Comparison of ENCODE assay signal across 8 cellular contexts in genomic region chr4:148445071-148445902, GRCh38. TPM values are rescaled to one million over a fixed set of nuclear protein-coding genes. Genes with fewer than 3 reads are reported as not detected.
DNase-seq lines count a peak whose midpoint lies in the region; ATAC-seq and TF ChIP-seq lines count a peak whose summit lies in the region.

No MANE protein-coding gene starts in this region.

- no peaks in the 10 kb centered on the region for H3K36me3 ChIP-seq in PC-9 (ENCODE audit: low read depth)
- no peaks in the 10 kb centered on the region for H3K36me3 ChIP-seq in upper lobe of right lung

- TF ChIP-seq CTCF in PC-9 (conservative IDR thresholded peaks at IDR 0.05), result no peak
- TF ChIP-seq CTCF in upper lobe of right lung (IDR thresholded peaks at IDR 0.05), result no peak

- H4K20me1 ChIP-seq in PC-9 (ENCODE audit: insufficient read depth), result no peaks in the 10 kb centered on the region

- CTCF ChIA-PET in PC-9 (lab: Charles Lee), result no interaction called here

- intact Hi-C loops in PC-9 (cut with micrococcal nuclease; ENCODE audit: unreplicated experiment), result loop anchor here (10.0 kb wide), 1 partner anchor 590 kb away; no protein-coding TSS in a partner anchor
- intact Hi-C loops in left cardiac atrium (cut with DNase I), result loop anchor here in 1 of 2 donors (10.0 kb wide), 1 partner anchor 160 kb away; no protein-coding TSS in a partner anchor
- intact Hi-C loops in posterior cingulate gyrus (cut with DNase I), result loop anchor here (10.0 kb wide), 1 partner anchor 230 kb away; no protein-coding TSS in a partner anchor
- intact Hi-C loops in upper lobe of right lung (cut with DNase I), result no loop called here

- H3F3A ChIP-seq in PC-9 (ENCODE audit: insufficient read depth, low read depth), result no peaks in the 10 kb centered on the region

- POLR2A ChIA-PET in PC-9 (lab: Charles Lee; ENCODE audit: unreplicated experiment), result no interaction called here

- H3K27me3 ChIP-seq in PC-9 (ENCODE audit: insufficient read depth, low read depth) (peaks cover 20% of the 10 kb centered on the region), upper lobe of right lung (no peaks in the 10 kb centered on the region)

- peaks cover 13% of the 10 kb centered on the region; the same call in 1 of the 2 replicates for H3K4me1 ChIP-seq in PC-9 (replicated peaks; ENCODE audit: insufficient read depth)
- peaks cover 23% of the 10 kb centered on the region for H3K4me1 ChIP-seq in upper lobe of right lung

- H3K27ac ChIP-seq in PC-9 (no peak overlapping the region), upper lobe of right lung (peak overlapping the region; percentile 97)

- no peaks in the 10 kb centered on the region for H3K79me2 ChIP-seq in PC-9 (ENCODE audit: low read depth)

- ATAC-seq in activated naive CD4-positive, alpha-beta T cell treated with anti-CD3 and anti-CD28 coated beads, Interleukin-2, amount 50 U/mL, for 72 hours, result peak in 1 of 2 donors; percentile 10
- peak; percentile 41 to 51 for ATAC-seq in left cardiac atrium
- peak; percentile 52 for ATAC-seq in upper lobe of right lung
- ATAC-seq in HG03108 (IDR thresholded peaks at IDR 0.05; ENCODE audit: unreplicated experiment), result no peak

- peaks cover 0 to 6% of the 10 kb centered on the region in 2 donors for H3K36me3 Mint-ChIP-seq in activated naive CD4-positive, alpha-beta T cell treated with anti-CD3 and anti-CD28 coated beads, Interleukin-2, amount 50 U/mL, for 72 hours

- DNase-seq in NCI-H345 (lab: John Stamatoyannopoulos, UW), result peak; percentile 7
- DNase-seq in NCI-H345 treated with DMSO at 0.1 percent for 48 hours (lab: John Stamatoyannopoulos, UW; ENCODE audit: unreplicated experiment), result no peak
- DNase-seq in PC-9, result peak in 1 of 2 experiments; percentile 31
- peak; percentile 63 to 71 for DNase-seq in activated naive CD4-positive, alpha-beta T cell treated with anti-CD3 and anti-CD28 coated beads, Interleukin-2, amount 50 U/mL, for 72 hours (ENCODE audit: low spot score in 2 of 2)
- peak; percentile 74 for DNase-seq in left cardiac atrium
- DNase-seq in posterior cingulate gyrus, result peak; percentile 49 to 95 (median 62)
- peak; percentile 84 for DNase-seq in upper lobe of right lung

- peak overlapping the region; percentile 98 for H3K4me2 ChIP-seq in PC-9

- H2AFZ ChIP-seq in PC-9, result no peak overlapping the region

- no TSS peak for BruUV-seq in PC-9 (replicated peaks; lab: Mats Ljungman, UMichigan)

- H3K9me3 Mint-ChIP-seq in activated naive CD4-positive, alpha-beta T cell treated with anti-CD3 and anti-CD28 coated beads, Interleukin-2, amount 50 U/mL, for 72 hours, result no peaks in the 10 kb centered on the region

- H3K4me3 ChIP-seq in PC-9 (peak overlapping the region; percentile 74), upper lobe of right lung (peak overlapping the region; percentile 94)

- H3K9me3 ChIP-seq in PC-9 (ENCODE audit: insufficient read depth, low read depth) (no peaks in the 10 kb centered on the region), upper lobe of right lung (no peaks in the 10 kb centered on the region)

- H3K27ac Mint-ChIP-seq in activated naive CD4-positive, alpha-beta T cell treated with anti-CD3 and anti-CD28 coated beads, Interleukin-2, amount 50 U/mL, for 72 hours, result peak overlapping the region in 1 of 2 donors; percentile 65

- H3K9me2 ChIP-seq in PC-9 (ENCODE audit: insufficient read depth), result no peaks in the 10 kb centered on the region

RNA-seq across cellular contexts. Expression of gene NR3C2, which starts 3.1 kb away (rescaled TPM):
- total RNA-seq in PC-9 (2021) (0.93 and 0.96 TPM in 2 replicates), left cardiac atrium (10 to 100 TPM; 18.4 to 23.8 TPM), upper lobe of right lung (25.9 TPM)
- 1 to 10 TPM; 6.0 to 7.1 TPM for total RNA-seq in activated naive CD4-positive, alpha-beta T cell treated with anti-CD3 and anti-CD28 coated beads, Interleukin-2, amount 50 U/mL, for 72 hours
